Comparison of ENCODE assay signal across 1 cellular context in the genomic region with DNA sequence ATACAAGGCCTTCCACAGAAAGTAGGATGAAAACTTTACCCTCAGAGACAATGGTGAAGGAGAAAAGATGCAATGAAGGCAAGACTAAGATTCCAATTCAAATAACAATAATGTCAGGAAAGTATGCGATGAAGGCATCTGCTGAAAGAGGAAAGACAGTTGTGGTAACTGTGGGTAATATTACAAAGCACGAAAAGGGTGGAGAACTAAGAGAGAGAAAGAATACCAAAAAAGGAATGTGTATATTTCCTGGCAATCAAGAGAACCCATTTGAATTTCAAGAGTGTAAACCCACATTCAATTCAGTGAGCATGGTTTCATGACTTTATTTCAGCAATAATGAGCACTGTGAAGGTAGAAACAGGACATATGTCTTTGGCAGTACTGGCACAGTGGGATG.
TF ChIP-seq lines count a peak whose summit lies in the region.

No MANE protein-coding gene starts in this region.

TF ChIP-seq in SK-N-SH, 30 proteins besides CTCF, POLR2A, EP300 and RAD21:
- no peak for TF ChIP-seq MXI1 (IDR thresholded peaks at IDR 0.05; ENCODE audit: low read depth, low read length)
- no peak for TF ChIP-seq FOXJ3 (CRISPR knock-in tag; IDR thresholded peaks at IDR 0.05)
- TF ChIP-seq MEF2A (IDR thresholded peaks at IDR 0.05; ENCODE audit: borderline replicate concordance, low read depth), result no peak
- no peak for TF ChIP-seq SIN3A (IDR thresholded peaks at IDR 0.05; ENCODE audit: borderline replicate concordance, low read depth, low read length)
- TF ChIP-seq JUND (IDR thresholded peaks at IDR 0.05), result no peak
- TF ChIP-seq, protein P1, sequence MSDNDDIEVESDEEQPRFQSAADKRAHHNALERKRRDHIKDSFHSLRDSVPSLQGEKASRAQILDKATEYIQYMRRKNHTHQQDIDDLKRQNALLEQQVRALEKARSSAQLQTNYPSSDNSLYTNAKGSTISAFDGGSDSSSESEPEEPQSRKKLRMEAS (IDR thresholded peaks at IDR 0.05; ENCODE audit: low read depth), result no peak
- no peak for TF ChIP-seq GATA2 (CRISPR knock-in tag; IDR thresholded peaks at IDR 0.05)
- TF ChIP-seq TCF12 (IDR thresholded peaks at IDR 0.05), result no peak
- no peak for TF ChIP-seq NRF1 (IDR thresholded peaks at IDR 0.05; ENCODE audit: low read depth, low read length)
- no peak for TF ChIP-seq FOXM1 (IDR thresholded peaks at IDR 0.05; ENCODE audit: low read depth)
